Comparison of ENCODE assay signal across 8 cellular contexts in the genomic region with DNA sequence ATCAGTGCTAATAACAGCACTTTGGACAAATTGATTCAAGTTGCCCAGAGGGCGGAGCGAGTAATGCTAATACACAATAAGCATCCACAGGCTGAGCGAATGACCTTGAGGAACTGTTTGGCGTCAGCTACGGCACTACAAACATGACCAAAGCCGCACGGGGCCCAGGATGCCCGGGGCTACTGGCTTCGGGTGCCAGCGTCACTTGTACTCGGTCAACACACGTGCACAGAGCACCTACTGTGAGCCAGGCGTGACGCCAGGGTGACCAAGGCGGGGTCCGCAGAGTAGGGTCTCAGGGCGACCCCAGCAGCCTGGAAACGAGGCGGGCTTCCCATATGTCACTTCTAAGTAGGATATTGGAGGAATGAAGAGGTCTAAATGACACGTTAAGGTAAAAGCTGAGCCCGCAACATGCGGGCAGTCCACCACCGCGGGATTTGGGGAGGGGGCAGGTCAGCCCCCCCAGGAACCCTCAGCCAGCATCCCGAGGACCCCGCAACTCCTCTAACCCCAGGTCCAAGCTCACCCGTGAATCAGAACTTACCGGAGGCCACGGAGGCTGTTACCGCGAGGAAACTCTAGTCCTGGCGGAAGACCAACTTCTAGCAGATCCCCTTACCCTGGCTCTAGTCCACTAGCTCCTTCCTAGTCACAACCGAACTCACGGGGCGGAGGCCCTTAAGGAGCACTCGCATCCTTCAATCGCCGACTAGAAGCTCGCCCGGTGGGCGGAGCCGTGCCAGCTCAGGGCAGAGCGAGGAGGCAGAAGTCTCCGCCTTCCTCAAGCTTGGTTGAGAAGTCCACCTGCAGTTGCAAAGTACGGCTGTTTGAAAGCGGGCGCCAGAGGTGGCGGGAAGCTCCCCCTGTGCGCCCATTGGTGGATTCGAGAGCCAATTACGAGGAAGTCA. TPM values are rescaled to one million over a fixed set of nuclear protein-coding genes. Genes with fewer than 3 reads are reported as not detected.
A peak's percentile ranks its signal among the peaks of the same experiment; 100 is the strongest.
DNase-seq lines count a peak whose midpoint lies in the region; ATAC-seq, FAIRE-seq and TF ChIP-seq lines count a peak whose summit lies in the region.

A gene with protein sequence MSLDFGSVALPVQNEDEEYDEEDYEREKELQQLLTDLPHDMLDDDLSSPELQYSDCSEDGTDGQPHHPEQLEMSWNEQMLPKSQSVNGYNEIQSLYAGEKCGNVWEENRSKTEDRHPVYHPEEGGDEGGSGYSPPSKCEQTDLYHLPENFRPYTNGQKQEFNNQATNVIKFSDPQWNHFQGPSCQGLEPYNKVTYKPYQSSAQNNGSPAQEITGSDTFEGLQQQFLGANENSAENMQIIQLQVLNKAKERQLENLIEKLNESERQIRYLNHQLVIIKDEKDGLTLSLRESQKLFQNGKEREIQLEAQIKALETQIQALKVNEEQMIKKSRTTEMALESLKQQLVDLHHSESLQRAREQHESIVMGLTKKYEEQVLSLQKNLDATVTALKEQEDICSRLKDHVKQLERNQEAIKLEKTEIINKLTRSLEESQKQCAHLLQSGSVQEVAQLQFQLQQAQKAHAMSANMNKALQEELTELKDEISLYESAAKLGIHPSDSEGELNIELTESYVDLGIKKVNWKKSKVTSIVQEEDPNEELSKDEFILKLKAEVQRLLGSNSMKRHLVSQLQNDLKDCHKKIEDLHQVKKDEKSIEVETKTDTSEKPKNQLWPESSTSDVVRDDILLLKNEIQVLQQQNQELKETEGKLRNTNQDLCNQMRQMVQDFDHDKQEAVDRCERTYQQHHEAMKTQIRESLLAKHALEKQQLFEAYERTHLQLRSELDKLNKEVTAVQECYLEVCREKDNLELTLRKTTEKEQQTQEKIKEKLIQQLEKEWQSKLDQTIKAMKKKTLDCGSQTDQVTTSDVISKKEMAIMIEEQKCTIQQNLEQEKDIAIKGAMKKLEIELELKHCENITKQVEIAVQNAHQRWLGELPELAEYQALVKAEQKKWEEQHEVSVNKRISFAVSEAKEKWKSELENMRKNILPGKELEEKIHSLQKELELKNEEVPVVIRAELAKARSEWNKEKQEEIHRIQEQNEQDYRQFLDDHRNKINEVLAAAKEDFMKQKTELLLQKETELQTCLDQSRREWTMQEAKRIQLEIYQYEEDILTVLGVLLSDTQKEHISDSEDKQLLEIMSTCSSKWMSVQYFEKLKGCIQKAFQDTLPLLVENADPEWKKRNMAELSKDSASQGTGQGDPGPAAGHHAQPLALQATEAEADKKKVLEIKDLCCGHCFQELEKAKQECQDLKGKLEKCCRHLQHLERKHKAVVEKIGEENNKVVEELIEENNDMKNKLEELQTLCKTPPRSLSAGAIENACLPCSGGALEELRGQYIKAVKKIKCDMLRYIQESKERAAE (N-terminal part only) (minus strand): TSS at position 656 of the 911 bp plus-strand sequence. CDS start 5,420 bp downstream, outside the sequence.

- POLR2A ChIA-PET in H1 (lab: Charles Lee; ENCODE audit: partially characterized antibody), result interaction anchor here (0.6 to 1.2 kb wide), 9 partner anchors 9 to 1054 kb away, joined by 3 to 5 read pairs (median 3); a partner anchor contains a TSS

- H2BK15ac ChIP-seq in H1 (ENCODE audit: low read length) (0 out of 2 replicates have a peak within 1 kb of the TSS, but pooled peaks have one; percentile 4), mesenchymal stem cell (ENCODE audit: low read depth, poor library complexity, severe bottlenecking) (no peak within 1 kb of the TSS)

- CTCF ChIA-PET in H1 (lab: Charles Lee; ENCODE audit: partially characterized antibody), result interaction anchor here (0.7 to 1.1 kb wide), 4 partner anchors 11 to 52 kb away, joined by 3 to 5 read pairs (median 4); no protein-coding TSS in a partner anchor

- peak; percentile 96 for ATAC-seq in GM21390 (IDR thresholded peaks at IDR 0.05; ENCODE audit: unreplicated experiment)

- H3K23ac ChIP-seq in H1 (ENCODE audit: insufficient read length), result no peak within 1 kb of the TSS
- no peak within 1 kb of the TSS for H3K23ac ChIP-seq in mesenchymal stem cell (ENCODE audit: low read length in 2 of 2)

- H3K9me3 ChIP-seq in H1 (ENCODE audit: insufficient read depth in 2 of 2, low read depth in 1 of 2, low read length in 1 of 2), result no peaks in the 10 kb centered on the region
- no peaks in the 10 kb centered on the region for H3K9me3 ChIP-seq in mesenchymal stem cell (ENCODE audit: control insufficient read depth, low read length)

- H2BK5ac ChIP-seq in H1 (ENCODE audit: low read depth, low read length) (0 out of 2 replicates have a peak within 1 kb of the TSS, but pooled peaks have one; percentile 10), mesenchymal stem cell (ENCODE audit: low read depth, low read length, poor library complexity, severe bottlenecking) (no peak within 1 kb of the TSS)

- H4K8ac ChIP-seq in H1 (ENCODE audit: extremely low read depth, insufficient read depth, low read length), result peak within 1 kb of the TSS; percentile 87; the same call in 1 of the 2 replicates
- peak within 1 kb of the TSS; percentile 57 for H4K8ac ChIP-seq in mesenchymal stem cell (ENCODE audit: low read length)

- peak; percentile 77 to 91 for TF ChIP-seq POLR2A in H1 (IDR thresholded peaks at IDR 0.05; ENCODE audit: control extremely low read depth in 1 of 2, low read depth in 2 of 2, low read length in 2 of 2)

- peak within 1 kb of the TSS; percentile 22 for H3K56ac ChIP-seq in H1 (replicated peaks; ENCODE audit: insufficient read length, low read depth, low read length)

- no peak within 1 kb of the TSS for H4K5ac ChIP-seq in H1 (ENCODE audit: insufficient read length, low read depth, low read length)

- FAIRE-seq in H1 (lab: Jason Lieb, UNC), result peak; percentile 74

- H3K4me1 ChIP-seq in H1 (replicated peaks in 1 of 4; ENCODE audit: control insufficient read depth in 3 of 4, insufficient read depth in 4 of 4, low read length in 3 of 4) (peaks cover 0 to 8% (median 2%) of the 10 kb centered on the region in 4 experiments; a peak in 4 of 7 replicates), mesenchymal stem cell (ENCODE audit: control insufficient read depth, insufficient read depth, low read depth, low read length) (peaks cover 2% of the 10 kb centered on the region)

- H3K27me3 ChIP-seq in H1 (replicated peaks in 1 of 4; ENCODE audit: control insufficient read depth in 3 of 4, extremely low read depth in 1 of 4, insufficient read depth in 3 of 4, low read length in 3 of 4), result no peaks in the 10 kb centered on the region; a peak in 2 of 7 replicates
- H3K27me3 ChIP-seq in mesenchymal stem cell (ENCODE audit: control insufficient read depth in 1 of 2, insufficient read depth in 1 of 2, low read length in 2 of 2), result no peaks in the 10 kb centered on the region

- H2AK5ac ChIP-seq in H1 (ENCODE audit: low read depth, low read length), result no peak within 1 kb of the TSS
- H2AK5ac ChIP-seq in mesenchymal stem cell (ENCODE audit: low read length, severe bottlenecking), result no peak within 1 kb of the TSS

- TF ChIP-seq CTCF in H1 (IDR thresholded peaks at IDR 0.05; ENCODE audit: control extremely low read depth in 1 of 3, insufficient read depth in 1 of 3, low read depth in 1 of 3, low read length in 3 of 3), result no peak

- no peak within 1 kb of the TSS for H2BK20ac ChIP-seq in H1 (ENCODE audit: low read length)

- H2AFZ ChIP-seq in H1 (ENCODE audit: low read length) (peak within 1 kb of the TSS; percentile 90), mesenchymal stem cell (ENCODE audit: low read depth, low read length) (peak within 1 kb of the TSS; percentile 69)

- no peak within 1 kb of the TSS for H4K91ac ChIP-seq in H1 (replicated peaks; ENCODE audit: insufficient read length, low read length)
- H4K91ac ChIP-seq in mesenchymal stem cell (ENCODE audit: low read length), result peak within 1 kb of the TSS; percentile 44

- H3K9ac ChIP-seq in H1 (replicated peaks in 1 of 4; ENCODE audit: extremely low read depth in 1 of 4, low read depth in 3 of 4, low read length in 3 of 4), result peak within 1 kb of the TSS; percentile 81 to 86 (median 83)
- H3K9ac ChIP-seq in mesenchymal stem cell (ENCODE audit: low read length), result peak within 1 kb of the TSS; percentile 87

- TF ChIP-seq EP300 in H1 (IDR thresholded peaks at IDR 0.05; ENCODE audit: borderline replicate concordance in 1 of 2, low read depth in 2 of 2, low read length in 2 of 2), result no peak

- peaks cover 3% of the 10 kb centered on the region; the same call in 1 of the 2 replicates for H3K23me2 ChIP-seq in H1 (ENCODE audit: low read depth, low read length)

- peaks cover 0 to 2% of the 10 kb centered on the region in 2 experiments for H4K20me1 ChIP-seq in H1 (replicated peaks in 1 of 2; ENCODE audit: control insufficient read depth in 1 of 2, insufficient read depth in 2 of 2, low read length in 2 of 2)

- H2BK12ac ChIP-seq in H1 (ENCODE audit: low read depth, low read length) (no peak within 1 kb of the TSS), mesenchymal stem cell (ENCODE audit: low read length in 2 of 2) (no peak within 1 kb of the TSS)

- H3K79me2 ChIP-seq in H1 (ENCODE audit: control insufficient read depth in 1 of 2, insufficient read depth in 2 of 2, low read length in 2 of 2), result peaks cover 0 to 25% of the 10 kb centered on the region in 2 experiments; a peak in 2 of 4 replicates

- 4% methylated on average over 45 of the region's 51 CpGs; no CpG with 5 or more reads in 1 of the 2 experiments for WGBS in H1 (ENCODE audit: extremely low coverage in 1 of 2, insufficient coverage in 1 of 2, insufficient read length in 1 of 2, insufficient replicate concordance in 2 of 2, low coverage in 1 of 2, low lambda C conversion rate in 2 of 2, missing lambda C conversion rate in 1 of 2), 2 experiments
- 1% methylated on average over 50 of the region's 51 CpGs for WGBS in mesenchymal stem cell

- TF ChIP-seq RAD21 in H1 (IDR thresholded peaks at IDR 0.05 in 1 of 2, conservative IDR thresholded peaks at IDR 0.05 in 1 of 2; ENCODE audit: low read depth in 2 of 2, low read length in 2 of 2), result no peak

- H3K27ac ChIP-seq in H1 (ENCODE audit: low read depth, low read length), result peak within 1 kb of the TSS; percentile 51; the same call in 1 of the 2 replicates
- H3K27ac ChIP-seq in mesenchymal stem cell (ENCODE audit: low read length, poor library complexity, severe bottlenecking), result no peak within 1 kb of the TSS

- H3K14ac ChIP-seq in H1 (ENCODE audit: insufficient read length) (no peak within 1 kb of the TSS), mesenchymal stem cell (ENCODE audit: low read length in 2 of 2) (peak within 1 kb of the TSS in 1 of 2 experiments; percentile 8)

- H3K79me1 ChIP-seq in H1 (ENCODE audit: low read depth, low read length) (no peaks in the 10 kb centered on the region), mesenchymal stem cell (replicated peaks; ENCODE audit: low read length, poor library complexity, severe bottlenecking) (peaks cover 8% of the 10 kb centered on the region)

- peak within 1 kb of the TSS; percentile 80 to 89 for H3K4me2 ChIP-seq in H1 (ENCODE audit: insufficient read depth in 1 of 2, low read depth in 2 of 2, low read length in 2 of 2)
- peak within 1 kb of the TSS; percentile 86 for H3K4me2 ChIP-seq in mesenchymal stem cell (ENCODE audit: low read length, poor library complexity, severe bottlenecking)

- H3K4ac ChIP-seq in H1 (replicated peaks; ENCODE audit: insufficient read length, low read depth, low read length) (no peak within 1 kb of the TSS), mesenchymal stem cell (ENCODE audit: low read depth in 1 of 2, low read length in 2 of 2) (peak within 1 kb of the TSS in 1 of 2 experiments; percentile 26)

- H3K36me3 ChIP-seq in H1 (ENCODE audit: control insufficient read depth in 2 of 4, insufficient read depth in 4 of 4, low read length in 3 of 4) (no peaks in the 10 kb centered on the region), mesenchymal stem cell (ENCODE audit: control insufficient read depth in 1 of 2, insufficient read depth in 2 of 2, low read depth in 1 of 2, low read length in 2 of 2) (no peaks in the 10 kb centered on the region)

- DNase-seq in Caki2 (ENCODE audit: low read depth) (peak; percentile 98), HUDEP-2 (lab: John Stamatoyannopoulos, UW; ENCODE audit: unreplicated experiment in 76 of 76) (peak; percentile 57 to 100 (median 99)), NOMO-1 treated with dmso at 0.1 percent for 144 hours (lab: John Stamatoyannopoulos, UW; ENCODE audit: unreplicated experiment) (peak; percentile 98), H1 (ENCODE audit: low read depth in 1 of 2, low spot score in 2 of 2) (peak; percentile 99 to 100), mesenchymal stem cell (peak; percentile 99)
- peak; percentile 93 to 97 for DNase-seq in activated CD8-positive, alpha-beta memory T cell treated with anti-CD3 and anti-CD28 coated beads for 4 hours (ENCODE audit: low read depth in 2 of 2)
- peak; percentile 93 for DNase-seq in stimulated activated CD8-positive, alpha-beta memory T cell treated with anti-CD3 and anti-CD28 coated beads, Interleukin-12 subunit alpha, Interleukin-12 subunit beta, amount 100 ng/mL, for 24 hours (ENCODE audit: extremely low read depth)

- H3K4me3 ChIP-seq in H1 (ENCODE audit: extremely low read depth in 1 of 4, insufficient read depth in 2 of 4, low read depth in 3 of 4, low read length in 4 of 4) (peak within 1 kb of the TSS; percentile 82 to 96 (median 88)), mesenchymal stem cell (ENCODE audit: insufficient read depth in 1 of 2, low read depth in 1 of 2, low read length in 2 of 2) (peak within 1 kb of the TSS; percentile 75 to 94)

- no peak within 1 kb of the TSS for H3K18ac ChIP-seq in H1 (ENCODE audit: extremely low read depth, low read length)
- peak within 1 kb of the TSS; percentile 16 to 29 for H3K18ac ChIP-seq in mesenchymal stem cell (ENCODE audit: low read depth in 1 of 2, low read length in 2 of 2)

- H2BK120ac ChIP-seq in H1 (replicated peaks; ENCODE audit: low read depth, low read length) (no peak within 1 kb of the TSS), mesenchymal stem cell (ENCODE audit: low read depth, low read length) (no peak within 1 kb of the TSS)

- in situ Hi-C loops in Caki2 (cut with HindIII; ENCODE audit: low pct_unique_long_range_greater_than_20kb, low sequenced_read_pairs), result no loop called here

RNA-seq across cellular contexts. Expression of the gene that starts here (rescaled TPM):
- total RNA-seq in Caki2 (2014; rRNA removed; shearing (Covaris generic); ENCODE audit: low replicate concordance), result 2.2 and 5.2 TPM in 2 replicates
- total RNA-seq in H1 (2021; fragmentation: NEBNext Ultra II Directional; extraction: Animal tissue kit (Norgen Biotek cat#: 25700)), result 16.1 and 16.2 TPM in 2 replicates
- 1.4 and 1.8 TPM in 2 replicates for polyA plus RNA-seq in H1 (2011; rRNA removed)
- 3.0 TPM for polyA plus RNA-seq in H1 (2011; cell fraction: cytosol; rRNA removed)
- 8.9 TPM for polyA plus RNA-seq in H1 (2011; cell fraction: nucleus; rRNA removed)
- 5.5 to 24.2 TPM (median 9.7 TPM) in 4 replicates for polyA plus RNA-seq in H1 (2012, experiment 1 of 2)
- polyA plus RNA-seq in H1 (2012, experiment 2 of 2), result 0.39 TPM
- 7.8 TPM for polyA plus RNA-seq in H1 (2013, experiment 1 of 2)
- polyA plus RNA-seq in H1 (2013, experiment 2 of 2), result 7.3 TPM
- 8.4 and 9.5 TPM in 2 replicates for polyA minus RNA-seq in H1 (2011; rRNA and poly(A)+ RNA removed)
- polyA minus RNA-seq in H1 (2011; cell fraction: cytosol; rRNA and poly(A)+ RNA removed), result 4.8 TPM
- polyA minus RNA-seq in H1 (2011; cell fraction: nucleus; rRNA and poly(A)+ RNA removed), result 40.3 TPM
- polyA plus RNA-seq in mesenchymal stem cell (2013, experiment 1 of 2), result 2.8 TPM
- 2.5 TPM for polyA plus RNA-seq in mesenchymal stem cell (2013, experiment 2 of 2)
